Comparison of ENCODE assay signal across 13 cellular contexts in the genomic region with DNA sequence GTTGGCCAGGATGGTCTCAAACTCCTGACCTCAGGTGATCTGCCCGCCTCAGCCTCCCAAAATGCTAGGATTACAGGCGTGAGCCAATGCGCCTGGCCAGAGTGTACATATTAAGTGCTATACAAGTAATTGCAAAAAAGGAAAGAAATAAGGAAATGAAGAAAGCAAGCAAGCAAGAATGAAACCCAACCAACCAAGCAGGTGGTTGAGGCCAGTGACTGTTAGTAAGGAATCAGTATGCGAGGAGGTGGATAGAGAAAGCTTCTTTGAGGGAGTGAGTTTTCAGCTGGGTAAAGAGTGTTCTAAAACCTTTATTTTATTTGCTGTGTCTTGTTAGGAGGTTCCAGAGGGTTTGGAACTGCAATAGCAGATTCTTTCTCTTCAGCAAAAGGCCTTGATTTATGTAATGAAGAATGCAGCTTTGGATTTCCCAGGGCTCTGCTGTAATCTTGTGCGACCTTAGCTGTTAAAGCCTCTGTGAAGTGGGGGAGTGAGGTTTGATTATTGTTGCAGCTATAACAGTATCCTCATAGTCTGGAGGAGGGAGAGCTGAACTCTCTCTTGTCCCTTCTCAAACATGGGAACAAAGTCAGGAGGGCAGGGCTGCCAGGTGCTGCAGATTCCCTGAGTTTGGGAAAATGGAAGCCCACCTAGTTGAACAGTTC. TPM values are rescaled to one million over a fixed set of nuclear protein-coding genes. Genes with fewer than 3 reads are reported as not detected.
DNase-seq lines count a peak whose midpoint lies in the region; ATAC-seq, FAIRE-seq and TF ChIP-seq lines count a peak whose summit lies in the region.
"Had no signal": no experiment of that assay in that cellular context is flagged by ENCODE, and none has a peak within 500 bp of the region (broad histone marks: within the 10 kb centered on the region; RNA-seq: fewer than 3 reads in every experiment).

No MANE protein-coding gene starts in this region.

- FAIRE-seq in HTR-8/SVneo (lab: Jason Lieb, UNC), result no peak
- FAIRE-seq: G401.6, urothelium cell line had no signal

- 70 to 80% methylated on average over 5 of the region's 5 CpGs for WGBS in testis, 2 donors
- 94 to 99% methylated on average over 5 of the region's 5 CpGs for WGBS in thyroid gland, 2 donors

- no peak overlapping the region for H3K4me3 ChIP-seq in testis
- no peak overlapping the region for H3K4me3 ChIP-seq in thyroid gland (replicated peaks in 1 of 3)

- H3K27ac Mint-ChIP-seq in activated naive CD4-positive, alpha-beta T cell treated with anti-CD3 and anti-CD28 coated beads, Interleukin-2, amount 50 U/mL, for 24 hours, result peak overlapping the region; percentile 1
- peak overlapping the region; percentile 47 for H3K27ac Mint-ChIP-seq in activated T-helper 2 cell treated with anti-CD3 and anti-CD28 coated beads, Interferon-gamma antibody, Interleukin-2, Interleukin-4, amounts not matched to agents 10 μg/mL and 5 μg/mL and 100 μg/mL, durations not matched to agents 14 hours and 24 hours and 36 hours

- no peak for TF ChIP-seq POLR2A in testis (IDR thresholded peaks at IDR 0.05)
- no peak for TF ChIP-seq POLR2A in thyroid gland (IDR thresholded peaks at IDR 0.05)

- no peaks in the 10 kb centered on the region for H3K9me3 Mint-ChIP-seq in activated naive CD4-positive, alpha-beta T cell treated with anti-CD3 and anti-CD28 coated beads, Interleukin-2, amount 50 U/mL, for 24 hours
- peaks cover 4% of the 10 kb centered on the region for H3K9me3 Mint-ChIP-seq in activated T-helper 2 cell treated with anti-CD3 and anti-CD28 coated beads, Interferon-gamma antibody, Interleukin-2, Interleukin-4, amounts not matched to agents 10 μg/mL and 5 μg/mL and 100 μg/mL, durations not matched to agents 14 hours and 24 hours and 36 hours
- H3K9me3 Mint-ChIP-seq: neural crest cell had no signal

- DNase-seq in activated naive CD4-positive, alpha-beta T cell (lab: John Stamatoyannopoulos, UW), result no peak
- no peak for DNase-seq in activated T-helper 2 cell treated with anti-CD3 and anti-CD28 coated beads, Interferon-gamma antibody, Interleukin-2, Interleukin-4, amounts not matched to agents 10 μg/mL and 5 μg/mL and 100 μg/mL, durations not matched to agents 14 hours and 24 hours and 36 hours (ENCODE audit: low spot score)
- DNase-seq in testis, result peak; percentile 69
- no peak for DNase-seq in NCI-H345 treated with DMSO at 0.1 percent for 48 hours (lab: John Stamatoyannopoulos, UW; ENCODE audit: unreplicated experiment)
- no peak for DNase-seq in thyroid gland
- no peak for DNase-seq in HTR-8/SVneo (ENCODE audit: insufficient read length, low spot score)
- DNase-seq: MM.1S, NCI-H524 treated with DMSO at 0.1 percent for 48 hours had no signal

- H3K36me3 ChIP-seq in testis (ENCODE audit: low read depth, missing control alignments), result no peaks in the 10 kb centered on the region
- H3K36me3 ChIP-seq in thyroid gland, result no peaks in the 10 kb centered on the region

- H3K27me3 ChIP-seq in testis (no peaks in the 10 kb centered on the region), thyroid gland (no peaks in the 10 kb centered on the region)

- H3K4me1 ChIP-seq in testis, result peaks cover 26% of the 10 kb centered on the region
- H3K4me1 ChIP-seq in thyroid gland, result peaks cover 0 to 4% of the 10 kb centered on the region in 2 donors

- no peak for TF ChIP-seq CTCF in testis (IDR thresholded peaks at IDR 0.05)
- no peak for TF ChIP-seq CTCF in thyroid gland (IDR thresholded peaks at IDR 0.05)

- intact Hi-C loops in activated T-helper 2 cell treated with anti-CD3 and anti-CD28 coated beads, Interferon-gamma antibody, Interleukin-2, Interleukin-4, amounts not matched to agents 10 μg/mL and 5 μg/mL and 100 μg/mL, durations not matched to agents 14 hours and 24 hours and 36 hours (cut with micrococcal nuclease), result no loop called here
- intact Hi-C loops in testis (cut with DNase I; ENCODE audit: low total_unique reads) (no loop called here), thyroid gland (cut with DNase I) (no loop called here)

- no peaks in the 10 kb centered on the region for H3K27me3 Mint-ChIP-seq in activated naive CD4-positive, alpha-beta T cell treated with anti-CD3 and anti-CD28 coated beads, Interleukin-2, amount 50 U/mL, for 24 hours
- H3K27me3 Mint-ChIP-seq in activated T-helper 2 cell treated with anti-CD3 and anti-CD28 coated beads, Interferon-gamma antibody, Interleukin-2, Interleukin-4, amounts not matched to agents 10 μg/mL and 5 μg/mL and 100 μg/mL, durations not matched to agents 14 hours and 24 hours and 36 hours (ENCODE audit: low read depth), result no peaks in the 10 kb centered on the region

- peaks cover 55% of the 10 kb centered on the region for H3K4me1 Mint-ChIP-seq in activated naive CD4-positive, alpha-beta T cell treated with anti-CD3 and anti-CD28 coated beads, Interleukin-2, amount 50 U/mL, for 24 hours
- H3K4me1 Mint-ChIP-seq in activated T-helper 2 cell treated with anti-CD3 and anti-CD28 coated beads, Interferon-gamma antibody, Interleukin-2, Interleukin-4, amounts not matched to agents 10 μg/mL and 5 μg/mL and 100 μg/mL, durations not matched to agents 14 hours and 24 hours and 36 hours (ENCODE audit: low read depth), result peaks cover 37% of the 10 kb centered on the region

- H3K27ac ChIP-seq in testis, result no peak overlapping the region
- H3K27ac ChIP-seq in thyroid gland, result no peak overlapping the region

- ATAC-seq in HG02759 (IDR thresholded peaks at IDR 0.05; ENCODE audit: unreplicated experiment), result peak; percentile 23

- H3K4me3 Mint-ChIP-seq in activated naive CD4-positive, alpha-beta T cell treated with anti-CD3 and anti-CD28 coated beads, Interleukin-2, amount 50 U/mL, for 24 hours, result no peak overlapping the region
- H3K4me3 Mint-ChIP-seq in activated T-helper 2 cell treated with anti-CD3 and anti-CD28 coated beads, Interferon-gamma antibody, Interleukin-2, Interleukin-4, amounts not matched to agents 10 μg/mL and 5 μg/mL and 100 μg/mL, durations not matched to agents 14 hours and 24 hours and 36 hours (ENCODE audit: low read depth), result no peak overlapping the region
- H3K4me3 Mint-ChIP-seq: neural crest cell had no signal

- H3K9me3 ChIP-seq in testis (no peaks in the 10 kb centered on the region), thyroid gland (no peaks in the 10 kb centered on the region)

- peaks cover 10% of the 10 kb centered on the region for H3K36me3 Mint-ChIP-seq in activated naive CD4-positive, alpha-beta T cell treated with anti-CD3 and anti-CD28 coated beads, Interleukin-2, amount 50 U/mL, for 24 hours
- H3K36me3 Mint-ChIP-seq in activated T-helper 2 cell treated with anti-CD3 and anti-CD28 coated beads, Interferon-gamma antibody, Interleukin-2, Interleukin-4, amounts not matched to agents 10 μg/mL and 5 μg/mL and 100 μg/mL, durations not matched to agents 14 hours and 24 hours and 36 hours (ENCODE audit: low read depth), result peaks cover 62% of the 10 kb centered on the region

RNA-seq across cellular contexts. Expression of gene AMPD3, which starts 5.7 kb away (rescaled TPM):
- total RNA-seq in activated T-helper 2 cell treated with anti-CD3 and anti-CD28 coated beads, Interferon-gamma antibody, Interleukin-2, Interleukin-4, amounts not matched to agents 10 μg/mL and 5 μg/mL and 100 μg/mL, durations not matched to agents 14 hours and 24 hours and 36 hours, result 24.8 and 26.1 TPM in 2 replicates
- total RNA-seq in testis (10 to 100 TPM; 10.9 to 13.4 TPM), thyroid gland (10 to 100 TPM in 2 of 4 donors, 1 to 10 TPM in 2; 3.8 to 13.0 (median 7.6) TPM)
- polyA plus RNA-seq in testis (ENCODE audit: insufficient read depth, low read depth, low replicate concordance), result 5.5 TPM
